ENCODE assay signal across 2 cellular contexts in the genomic region with DNA sequence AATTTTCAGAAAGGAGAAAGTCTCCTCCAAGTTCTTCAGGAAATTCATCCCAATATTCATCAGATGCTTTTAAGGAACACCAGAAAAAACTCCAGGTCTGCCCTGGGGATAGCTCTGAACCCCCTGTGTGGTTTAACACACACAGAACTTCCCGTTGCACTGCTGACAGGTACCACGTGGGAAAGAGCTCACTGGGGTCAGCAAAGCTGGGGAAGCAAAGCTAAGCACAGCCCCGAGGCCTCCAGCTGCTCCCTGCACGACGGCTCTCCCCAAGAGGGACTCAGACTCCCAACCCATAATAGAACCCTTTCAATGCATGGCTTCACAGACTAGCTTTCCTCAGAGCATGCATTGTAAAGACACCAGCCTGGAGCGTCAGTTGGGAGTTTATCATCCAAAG.
TF ChIP-seq lines count a peak whose summit lies in the region.

No MANE protein-coding gene starts in this region.

TF ChIP-seq in SK-N-SH, 30 proteins besides CTCF, POLR2A, EP300 and RAD21 (continued from another document):
- TF ChIP-seq MEF2A (IDR thresholded peaks at IDR 0.05; ENCODE audit: borderline replicate concordance, low read depth) (no peak), TEAD4 (IDR thresholded peaks at IDR 0.05; ENCODE audit: borderline replicate concordance, insufficient read depth) (no peak), POLR2AphosphoS5 (IDR thresholded peaks at IDR 0.05; ENCODE audit: low read depth, low read length) (no peak)
- TF ChIP-seq, protein P1, sequence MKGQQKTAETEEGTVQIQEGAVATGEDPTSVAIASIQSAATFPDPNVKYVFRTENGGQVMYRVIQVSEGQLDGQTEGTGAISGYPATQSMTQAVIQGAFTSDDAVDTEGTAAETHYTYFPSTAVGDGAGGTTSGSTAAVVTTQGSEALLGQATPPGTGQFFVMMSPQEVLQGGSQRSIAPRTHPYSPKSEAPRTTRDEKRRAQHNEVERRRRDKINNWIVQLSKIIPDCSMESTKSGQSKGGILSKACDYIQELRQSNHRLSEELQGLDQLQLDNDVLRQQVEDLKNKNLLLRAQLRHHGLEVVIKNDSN (IDR thresholded peaks at IDR 0.05; ENCODE audit: borderline replicate concordance, low read depth): no peak

TF ChIP-seq in SK-N-SH treated with all-trans-retinoic acid at 6 μM for 48 hours, 23 proteins besides CTCF, POLR2A, EP300 and RAD21 (continued from another document):
- TF ChIP-seq, protein P2, sequence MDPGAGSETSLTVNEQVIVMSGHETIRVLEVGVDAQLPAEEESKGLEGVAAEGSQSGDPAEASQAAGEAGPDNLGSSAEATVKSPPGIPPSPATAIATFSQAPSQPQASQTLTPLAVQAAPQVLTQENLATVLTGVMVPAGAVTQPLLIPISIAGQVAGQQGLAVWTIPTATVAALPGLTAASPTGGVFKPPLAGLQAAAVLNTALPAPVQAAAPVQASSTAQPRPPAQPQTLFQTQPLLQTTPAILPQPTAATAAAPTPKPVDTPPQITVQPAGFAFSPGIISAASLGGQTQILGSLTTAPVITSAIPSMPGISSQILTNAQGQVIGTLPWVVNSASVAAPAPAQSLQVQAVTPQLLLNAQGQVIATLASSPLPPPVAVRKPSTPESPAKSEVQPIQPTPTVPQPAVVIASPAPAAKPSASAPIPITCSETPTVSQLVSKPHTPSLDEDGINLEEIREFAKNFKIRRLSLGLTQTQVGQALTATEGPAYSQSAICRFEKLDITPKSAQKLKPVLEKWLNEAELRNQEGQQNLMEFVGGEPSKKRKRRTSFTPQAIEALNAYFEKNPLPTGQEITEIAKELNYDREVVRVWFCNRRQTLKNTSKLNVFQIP (CRISPR knock-in tag; IDR thresholded peaks at IDR 0.05; ENCODE audit: borderline replicate concordance, low read depth): no peak
- TF ChIP-seq CSDC2 (CRISPR knock-in tag; IDR thresholded peaks at IDR 0.05) (no peak), ZFP3 (CRISPR knock-in tag; IDR thresholded peaks at IDR 0.05) (no peak), PPARA (CRISPR knock-in tag; IDR thresholded peaks at IDR 0.05; ENCODE audit: borderline replicate concordance) (no peak), ZFP30 (CRISPR knock-in tag; IDR thresholded peaks at IDR 0.05) (no peak), ESRRG (CRISPR knock-in tag; IDR thresholded peaks at IDR 0.05) (no peak), OSR1 (CRISPR knock-in tag; IDR thresholded peaks at IDR 0.05) (no peak)
- TF ChIP-seq, protein P3, sequence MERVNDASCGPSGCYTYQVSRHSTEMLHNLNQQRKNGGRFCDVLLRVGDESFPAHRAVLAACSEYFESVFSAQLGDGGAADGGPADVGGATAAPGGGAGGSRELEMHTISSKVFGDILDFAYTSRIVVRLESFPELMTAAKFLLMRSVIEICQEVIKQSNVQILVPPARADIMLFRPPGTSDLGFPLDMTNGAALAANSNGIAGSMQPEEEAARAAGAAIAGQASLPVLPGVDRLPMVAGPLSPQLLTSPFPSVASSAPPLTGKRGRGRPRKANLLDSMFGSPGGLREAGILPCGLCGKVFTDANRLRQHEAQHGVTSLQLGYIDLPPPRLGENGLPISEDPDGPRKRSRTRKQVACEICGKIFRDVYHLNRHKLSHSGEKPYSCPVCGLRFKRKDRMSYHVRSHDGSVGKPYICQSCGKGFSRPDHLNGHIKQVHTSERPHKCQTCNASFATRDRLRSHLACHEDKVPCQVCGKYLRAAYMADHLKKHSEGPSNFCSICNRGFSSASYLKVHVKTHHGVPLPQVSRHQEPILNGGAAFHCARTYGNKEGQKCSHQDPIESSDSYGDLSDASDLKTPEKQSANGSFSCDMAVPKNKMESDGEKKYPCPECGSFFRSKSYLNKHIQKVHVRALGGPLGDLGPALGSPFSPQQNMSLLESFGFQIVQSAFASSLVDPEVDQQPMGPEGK (CRISPR knock-in tag; IDR thresholded peaks at IDR 0.05; ENCODE audit: borderline replicate concordance): no peak
